ENCODE assay signal across 11 cellular contexts in genomic region chr11:9906043-9906791, GRCh38.
DNase-seq lines count a peak whose midpoint lies in the region; ATAC-seq and TF ChIP-seq lines count a peak whose summit lies in the region.
"Had no signal": no experiment of that assay in that cellular context is flagged by ENCODE, and none has a peak within 500 bp of the region (broad histone marks: within the 10 kb centered on the region; RNA-seq: fewer than 3 reads in every experiment).

No MANE protein-coding gene starts in this region.

- CTCF ChIA-PET in MCF 10A (lab: Yijun Ruan, JAX): interaction anchor here (0.6 to 1.2 kb wide), 3 partner anchors 12 to 150 kb away, joined by 3 read pairs; no protein-coding TSS in a partner anchor

- no peak for ATAC-seq in Right ventricle myocardium inferior

- H3K9me3 Mint-ChIP-seq in MCF 10A (ENCODE audit: unreplicated experiment): peaks cover 6% of the 10 kb centered on the region

- H3K4me1 Mint-ChIP-seq in MCF 10A (ENCODE audit: insufficient read depth, unreplicated experiment): peaks cover 20% of the 10 kb centered on the region
- H3K4me1 Mint-ChIP-seq: B cell had no signal

- H3K36me3 Mint-ChIP-seq in MCF 10A (ENCODE audit: insufficient read depth, unreplicated experiment): no peaks in the 10 kb centered on the region

- no peak for TF ChIP-seq CTCF in MCF 10A (IDR thresholded peaks at IDR 0.05; ENCODE audit: unreplicated experiment)

- BruUV-seq in MCF 10A (replicated peaks; lab: Mats Ljungman, UMichigan): no TSS peak

- intact Hi-C loops in MCF 10A (cut with micrococcal nuclease): no loop called here
- intact Hi-C loops in Right ventricle myocardium inferior (cut with DNase I): no loop called here

- no peaks in the 10 kb centered on the region for H3K27me3 Mint-ChIP-seq in MCF 10A (ENCODE audit: insufficient read depth, unreplicated experiment)

- H3K27ac Mint-ChIP-seq in MCF 10A (ENCODE audit: low read depth, unreplicated experiment): peak overlapping the region; percentile 92
- H3K27ac Mint-ChIP-seq: B cell had no signal

- POLR2A ChIA-PET in MCF 10A (lab: Yijun Ruan, JAX): interaction anchor here (0.5 to 2.3 kb wide), 6 partner anchors 13 to 397 kb away, joined by 3 to 9 read pairs (median 4); no protein-coding TSS in a partner anchor

- H3K4me3 Mint-ChIP-seq in MCF 10A (ENCODE audit: unreplicated experiment): no peak overlapping the region
- H3K4me3 Mint-ChIP-seq: B cell had no signal

- peak; percentile 97 for DNase-seq in A172 (ENCODE audit: low spot score)
- peak; percentile 91 for DNase-seq in HT1080 (ENCODE audit: low read depth)
- peak; percentile 67 for DNase-seq in MCF 10A (ENCODE audit: unreplicated experiment)
- peak; percentile 95 for DNase-seq in iris pigment epithelial cell (ENCODE audit: low read depth)
- DNase-seq in activated effector memory CD4-positive, alpha-beta T cell treated with Interleukin-2 at 50 U/mL for 16 hours: no peak
- DNase-seq in Right ventricle myocardium inferior (ENCODE audit: missing footprints): no peak
- no peak for DNase-seq in OCI-M1 (lab: John Stamatoyannopoulos, UW)
- no peak for DNase-seq in HuH-7.5 (ENCODE audit: low spot score)
- DNase-seq: NCI-H510A, upper lobe of left lung had no signal

Comparison
In these comparisons a context has a peak if more than half of its experiments do, and no peak if none do; other contexts are left out.
1. DNase-seq: peak in A172 (single experiment), HT1080 (single experiment), MCF 10A (single experiment) and iris pigment epithelial cell (single experiment); none in activated effector memory CD4-positive, alpha-beta T cell treated with Interleukin-2 at 50 U/mL for 16 hours (single experiment), Right ventricle myocardium inferior (single experiment), OCI-M1 (single experiment) and HuH-7.5 (single experiment).